In genomic region chr15:63818191-63818590, GRCh38 we compare ENCODE assay signal across 12 cellular contexts. TPM values are rescaled to one million over a fixed set of nuclear protein-coding genes. Genes with fewer than 3 reads are reported as not detected.
DNase-seq lines count a peak whose midpoint lies in the region; ATAC-seq and TF ChIP-seq lines count a peak whose summit lies in the region.
"Had no signal": no experiment of that assay in that cellular context is flagged by ENCODE, and none has a peak within 500 bp of the region (broad histone marks: within the 10 kb centered on the region; RNA-seq: fewer than 3 reads in every experiment).

No MANE protein-coding gene starts in this region.

- WGBS in H9 (ENCODE audit: extremely low coverage, insufficient read length, low lambda C conversion rate) = no CpG with 5 or more reads among the region's 4 CpGs
- WGBS in right cardiac atrium = 12% methylated on average over 4 of the region's 4 CpGs

- H2BK5ac ChIP-seq in H9 (ENCODE audit: insufficient read length, low read length) = no peak overlapping the region

- DNase-seq in AG04450 (ENCODE audit: low read depth, low spot score) = no peak
- no peak for DNase-seq in H9
- no peak for DNase-seq in WTC11 (ENCODE audit: low spot score)
- no peak for DNase-seq in right cardiac atrium
- DNase-seq in effector memory CD8-positive, alpha-beta T cell = no peak
- no peak for DNase-seq in NCI-H2081 treated with DMSO at 0.1 percent for 48 hours (lab: John Stamatoyannopoulos, UW)
- DNase-seq: activated CD4-positive, alpha-beta T cell treated with anti-CD3 and anti-CD28 coated beads for 48 hours; BE2C; NCI-H1694 had no signal

- ATAC-seq in WTC11 = peak; percentile 31; the same call in 1 of the 2 replicates
- peak; percentile 67 to 77 for ATAC-seq in right cardiac atrium
- no peak for ATAC-seq in HG03354 (IDR thresholded peaks at IDR 0.05; ENCODE audit: poor library complexity, severe bottlenecking, unreplicated experiment)
- no peak for ATAC-seq in effector memory CD8-positive, alpha-beta T cell (replicated peaks)
- no peak for ATAC-seq in HG03571 (IDR thresholded peaks at IDR 0.05; ENCODE audit: unreplicated experiment)

- H2BK20ac ChIP-seq in H9 (ENCODE audit: low read depth, low read length, poor library complexity, severe bottlenecking) = no peak overlapping the region

- H2AK5ac ChIP-seq in H9 (ENCODE audit: insufficient read length, low read length) = no peak overlapping the region

- no peak overlapping the region for H2BK12ac ChIP-seq in H9 (ENCODE audit: insufficient read length, low read depth, low read length)

- H4K20me1 ChIP-seq in H9 (ENCODE audit: control insufficient read depth, insufficient read depth, insufficient read length) = no peaks in the 10 kb centered on the region

- intact Hi-C loops in right cardiac atrium (cut with DNase I) = no loop called here

- H2AFZ ChIP-seq in H9 (ENCODE audit: low read length) = no peak overlapping the region

- H3K27me3 ChIP-seq in AG04450 (ENCODE audit: control insufficient read depth, insufficient read depth, low read length) (no peaks in the 10 kb centered on the region), H9 (ENCODE audit: insufficient read depth, low read length) (no peaks in the 10 kb centered on the region), right cardiac atrium (ENCODE audit: control insufficient read depth, insufficient read depth) (no peaks in the 10 kb centered on the region)
- H3K27me3 ChIP-seq: BE2C, tibial nerve had no signal

- H3K36me3 Mint-ChIP-seq in H9 (ENCODE audit: insufficient read depth in 1 of 3, low read depth in 3 of 3) (peaks cover 0 to 6% (median 2%) of the 10 kb centered on the region in 3 experiments; a peak in 2 of 7 replicates), WTC11 (no peaks in the 10 kb centered on the region)
- H3K36me3 Mint-ChIP-seq in effector memory CD8-positive, alpha-beta T cell (ENCODE audit: insufficient read depth) = peaks cover 22% of the 10 kb centered on the region

- H3K9ac ChIP-seq in H9 (ENCODE audit: extremely low read depth, insufficient read length, low read length) = no peak overlapping the region

- H3T11ph ChIP-seq in H9 (ENCODE audit: low read length) = no peak overlapping the region

- no peaks in the 10 kb centered on the region for H3K23me2 ChIP-seq in H9 (ENCODE audit: insufficient read length, low read depth, low read length, poor library complexity, severe bottlenecking)

- H3K4me1 ChIP-seq in H9 (ENCODE audit: insufficient read depth, low read length) = 0 out of 2 replicates have a peak, but pooled peaks cover 2% of the 10 kb centered on the region
- H3K4me1 ChIP-seq in right cardiac atrium (ENCODE audit: control insufficient read depth, insufficient read depth, low read length) = peaks cover 13% of the 10 kb centered on the region

- H3K9me3 ChIP-seq in AG04450 (ENCODE audit: control insufficient read depth, insufficient read depth, low read length) (no peaks in the 10 kb centered on the region), H9 (ENCODE audit: control insufficient read depth, low read depth, low read length) (no peaks in the 10 kb centered on the region), right cardiac atrium (ENCODE audit: control insufficient read depth, low read length) (no peaks in the 10 kb centered on the region)
- H3K9me3 ChIP-seq: BE2C, tibial nerve had no signal

- H3K4me2 ChIP-seq in H9 (ENCODE audit: insufficient read depth, insufficient read length, low read length) = no peak overlapping the region

- no peak overlapping the region for H3K4ac ChIP-seq in H9 (ENCODE audit: low read depth, low read length)

- no peak overlapping the region for H3K23ac ChIP-seq in H9 (ENCODE audit: insufficient read length, low read depth, low read length)

- no peak overlapping the region for H3K14ac ChIP-seq in H9 (ENCODE audit: insufficient read depth, low read length)

- H4K91ac ChIP-seq in H9 (ENCODE audit: insufficient read length, low read depth, low read length) = no peak overlapping the region

- H3K27ac ChIP-seq in AG04450 (ENCODE audit: low read depth, low read length) = no peak overlapping the region
- no peak overlapping the region for H3K27ac ChIP-seq in H9 (ENCODE audit: insufficient read length, low read depth, low read length)
- no peak overlapping the region for H3K27ac ChIP-seq in right cardiac atrium (ENCODE audit: low read length)
- H3K27ac ChIP-seq: tibial nerve had no signal

- H3K4me3 Mint-ChIP-seq in H9 (no peak overlapping the region), WTC11 (no peak overlapping the region)
- no peak overlapping the region for H3K4me3 Mint-ChIP-seq in effector memory CD8-positive, alpha-beta T cell

- H4K8ac ChIP-seq in H9 (replicated peaks; ENCODE audit: insufficient read length, low read depth, low read length) = no peak overlapping the region

- TF ChIP-seq CTCF in AG04450 (IDR thresholded peaks at IDR 0.05; ENCODE audit: low read depth, low read length) (0 out of 2 replicates have a peak, but pooled peaks have one; percentile 5), H9 (conservative IDR thresholded peaks at IDR 0.05) (no peak), WTC11 (IDR thresholded peaks at IDR 0.05) (no peak)

- no peak overlapping the region for H2BK120ac ChIP-seq in H9 (ENCODE audit: low read depth, low read length, poor library complexity, severe bottlenecking)

- H3K79me1 ChIP-seq in H9 (ENCODE audit: insufficient read depth, low read depth, low read length, poor library complexity, severe bottlenecking) = no peaks in the 10 kb centered on the region

- POLR2A ChIA-PET in AG04450 (lab: Yijun Ruan, JAX) (no interaction called here), WTC11 (lab: Charles Lee) (no interaction called here)

- CTCF ChIA-PET in AG04450 (lab: Charles Lee) = interaction anchor here (1.0 to 1.9 kb wide), 5 partner anchors 13 to 229 kb away, joined by 3 to 6 read pairs (median 5); no protein-coding TSS in a partner anchor
- CTCF ChIA-PET in WTC11 (lab: Charles Lee) = interaction anchor here (1.4 to 3.1 kb wide), 4 partner anchors 66 to 251 kb away, joined by 4 to 12 read pairs (median 6); partner anchors contain the start of gene DAPK2

- peaks cover 3% of the 10 kb centered on the region; the same call in 1 of the 2 replicates for H3K79me2 ChIP-seq in H9 (ENCODE audit: insufficient read depth, low read length)

- H3K27me3 Mint-ChIP-seq in H9 (ENCODE audit: low read depth) (no peaks in the 10 kb centered on the region), WTC11 (ENCODE audit: low read depth) (no peaks in the 10 kb centered on the region)
- H3K27me3 Mint-ChIP-seq in effector memory CD8-positive, alpha-beta T cell = no peaks in the 10 kb centered on the region

- H3K56ac ChIP-seq in H9 (ENCODE audit: insufficient read length, low read depth, low read length) = no peak overlapping the region

- peak overlapping the region; percentile 87 to 93 (median 93); a peak in 5 of 7 replicates for H3K27ac Mint-ChIP-seq in H9
- H3K27ac Mint-ChIP-seq in WTC11 = peak overlapping the region; percentile 89
- no peak overlapping the region for H3K27ac Mint-ChIP-seq in effector memory CD8-positive, alpha-beta T cell

- no peak overlapping the region for H3K4me3 ChIP-seq in AG04450 (ENCODE audit: low read depth, low read length)
- H3K4me3 ChIP-seq in right cardiac atrium (ENCODE audit: low read length) = no peak overlapping the region
- H3K4me3 ChIP-seq: tibial nerve had no signal

- H2BK15ac ChIP-seq in H9 (ENCODE audit: low read depth, low read length) = no peak overlapping the region

- H3K4me1 Mint-ChIP-seq in H9 (peaks cover 47 to 48% of the 10 kb centered on the region in 2 experiments), WTC11 (peaks cover 43% of the 10 kb centered on the region)
- peaks cover 47 to 71% of the 10 kb centered on the region in 2 donors for H3K4me1 Mint-ChIP-seq in effector memory CD8-positive, alpha-beta T cell (ENCODE audit: low read depth in 2 of 2)

- no peak overlapping the region for H4K5ac ChIP-seq in H9 (ENCODE audit: insufficient read length, low read depth, low read length)

- H3K18ac ChIP-seq in H9 (ENCODE audit: insufficient read length, low read depth, low read length) = no peak overlapping the region

- peaks cover 0 to 2% of the 10 kb centered on the region in 2 experiments; a peak in 2 of 5 replicates for H3K9me3 Mint-ChIP-seq in H9
- no peaks in the 10 kb centered on the region for H3K9me3 Mint-ChIP-seq in WTC11
- no peaks in the 10 kb centered on the region for H3K9me3 Mint-ChIP-seq in effector memory CD8-positive, alpha-beta T cell

TF ChIP-seq in WTC11, 78 proteins besides CTCF, POLR2A, EP300 and RAD21 (continues in another document):
- no peak for TF ChIP-seq ZNF281 (CRISPR knock-in tag; IDR thresholded peaks at IDR 0.05)
- TF ChIP-seq ZNF121 (CRISPR knock-in tag; IDR thresholded peaks at IDR 0.05) = no peak
- no peak for TF ChIP-seq USF2 (CRISPR knock-in tag; IDR thresholded peaks at IDR 0.05)

RNA-seq across cellular contexts. Expression of gene HERC1, which starts 15.6 kb away (rescaled TPM):
- polyA plus RNA-seq in AG04450 (2011; rRNA removed) = 20.3 and 31.0 TPM in 2 replicates
- 66.5 and 90.6 TPM in 2 replicates for polyA minus RNA-seq in AG04450 (2011; rRNA and poly(A)+ RNA removed)
- total RNA-seq in H9 (2021) = 36.6 and 38.8 TPM in 2 replicates
- total RNA-seq in WTC11 (2021) = 36.2 to 47.8 TPM (median 42.6 TPM) in 3 replicates
- 10 to 100 TPM; 83.8 to 98.6 (median 85.8) TPM for total RNA-seq in right cardiac atrium
- polyA plus RNA-seq in right cardiac atrium = 47.7 TPM

Comparison
In these comparisons a context has a peak if more than half of its experiments do, and no peak if none do; other contexts are left out.
1. H3K27ac Mint-ChIP-seq: peak in H9 (3 of 3) and WTC11 (single experiment); none in effector memory CD8-positive, alpha-beta T cell (0 of 2).
2. ATAC-seq: peak in WTC11 (single experiment) and right cardiac atrium (2 of 2); none in HG03354 (single experiment), effector memory CD8-positive, alpha-beta T cell (single experiment) and HG03571 (single experiment).